ENCODE assay signal across 25 cellular contexts in the genomic region with DNA sequence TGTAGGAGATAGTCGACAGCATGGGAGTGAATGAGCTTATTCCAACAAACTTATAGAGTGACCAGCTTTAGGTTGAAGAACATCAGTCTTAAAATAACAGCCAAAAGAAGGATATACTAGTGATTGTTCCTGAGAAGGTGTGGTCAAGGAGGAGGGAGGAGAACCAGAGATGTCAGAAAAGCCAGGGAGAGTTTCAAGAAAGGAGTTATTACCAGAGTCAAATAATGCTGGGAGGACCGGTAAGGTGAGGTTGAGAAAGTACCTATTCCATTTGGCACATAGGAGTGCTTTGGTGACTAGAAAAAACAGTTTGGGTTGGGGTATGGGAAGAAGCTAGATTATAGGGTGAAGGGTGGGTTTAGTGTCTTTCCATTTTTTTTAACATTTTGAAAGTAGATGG. TPM values are rescaled to one million over a fixed set of nuclear protein-coding genes. Genes with fewer than 3 reads are reported as not detected.
DNase-seq lines count a peak whose midpoint lies in the region; ATAC-seq, FAIRE-seq and TF ChIP-seq lines count a peak whose summit lies in the region.
"Had no signal": no experiment of that assay in that cellular context is flagged by ENCODE, and none has a peak within 500 bp of the region (broad histone marks: within the 10 kb centered on the region; RNA-seq: fewer than 3 reads in every experiment).

No MANE protein-coding gene starts in this region.

- H4K8ac ChIP-seq in trophoblast cell (ENCODE audit: low read depth, low read length): no peak overlapping the region

- H3K14ac ChIP-seq in trophoblast cell (ENCODE audit: low read length): no peak overlapping the region

- H3K4me2 ChIP-seq in trophoblast cell (ENCODE audit: low read length): no peak overlapping the region

- peak overlapping the region; percentile 19 for H3K4ac ChIP-seq in trophoblast cell (ENCODE audit: low read depth, low read length)

- DNase-seq in CD4-positive, CD25-positive, alpha-beta regulatory T cell: no peak
- DNase-seq in RWPE2 (ENCODE audit: low spot score) (no peak), epithelial cell of esophagus (ENCODE audit: low read depth) (peak; percentile 57), trophoblast cell (peak; percentile 7 to 58), kidney (no peak), MG63 (no peak)
- DNase-seq: activated CD4-positive, alpha-beta T cell treated with anti-CD3 and anti-CD28 coated beads, Interleukin-2, amount 50 U/mL, for 48 hours; amygdala; caudate nucleus; CD8-positive, alpha-beta memory T cell; effector CD8-positive, alpha-beta T cell; GOT3; left ventricle myocardium superior; mucosa of descending colon; NCI-H1092; NCI-H2029 treated with DMSO at 0.1 percent for 48 hours; nucleus accumbens; SJCRH30; stimulated activated naive CD4-positive, alpha-beta T cell treated with Interleukin-2 at 50 U/mL for 16 hours; T-helper 2 cell; WERI-Rb-1 had no signal

- H3K36me3 Mint-ChIP-seq in CD4-positive, CD25-positive, alpha-beta regulatory T cell: no peaks in the 10 kb centered on the region

- intact Hi-C loops in kidney (cut with DNase I): no loop called here

- no peak overlapping the region for H4K91ac ChIP-seq in trophoblast cell (ENCODE audit: low read depth, low read length)

- H3K4me3 ChIP-seq in CD4-positive, CD25-positive, alpha-beta regulatory T cell (ENCODE audit: low read depth, low read length): no peak overlapping the region
- no peak overlapping the region for H3K4me3 ChIP-seq in RWPE2 (ENCODE audit: severe bottlenecking)
- no peak overlapping the region for H3K4me3 ChIP-seq in epithelial cell of esophagus (ENCODE audit: low read length)
- no peak overlapping the region for H3K4me3 ChIP-seq in trophoblast cell (ENCODE audit: low read depth, low read length)
- H3K4me3 ChIP-seq in kidney (ENCODE audit: low read length in 2 of 2): no peak overlapping the region
- no peak overlapping the region for H3K4me3 ChIP-seq in MG63
- H3K4me3 ChIP-seq: mucosa of descending colon, right atrium auricular region, SJCRH30, tibial nerve had no signal

- FAIRE-seq in kidney (lab: Jason Lieb, UNC): no peak

- no peaks in the 10 kb centered on the region for H3K27me3 ChIP-seq in CD4-positive, CD25-positive, alpha-beta regulatory T cell (ENCODE audit: control insufficient read depth, insufficient read depth, low read length)
- H3K27me3 ChIP-seq in RWPE2 (ENCODE audit: insufficient read depth, poor library complexity, severe bottlenecking): no peaks in the 10 kb centered on the region
- H3K27me3 ChIP-seq in trophoblast cell (ENCODE audit: insufficient read depth, low read length): no peaks in the 10 kb centered on the region
- H3K27me3 ChIP-seq in MG63: no peaks in the 10 kb centered on the region
- H3K27me3 ChIP-seq: right atrium auricular region, SJCRH30, tibial nerve had no signal

- no peak overlapping the region for H3K27ac ChIP-seq in CD4-positive, CD25-positive, alpha-beta regulatory T cell (ENCODE audit: insufficient read depth, low read length, poor library complexity, severe bottlenecking)
- H3K27ac ChIP-seq in RWPE2 (ENCODE audit: poor library complexity, severe bottlenecking) (peak overlapping the region; percentile 27), trophoblast cell (ENCODE audit: low read depth, low read length) (no peak overlapping the region), kidney (ENCODE audit: low read depth in 2 of 2, low read length in 2 of 2) (no peak overlapping the region)
- H3K27ac ChIP-seq: right atrium auricular region, SJCRH30, WERI-Rb-1 had no signal

- peak overlapping the region in 2 of 3 donors; percentile 0 to 12 for H3K27ac Mint-ChIP-seq in CD4-positive, CD25-positive, alpha-beta regulatory T cell

- TF ChIP-seq CTCF in RWPE2 (IDR thresholded peaks at IDR 0.05; ENCODE audit: poor library complexity, severe bottlenecking) (no peak), epithelial cell of esophagus (IDR thresholded peaks at IDR 0.05; ENCODE audit: insufficient read depth, low read depth, low read length, missing control alignments) (no peak), kidney (IDR thresholded peaks at IDR 0.05; ENCODE audit: borderline replicate concordance, extremely low read depth, insufficient read depth) (no peak)

- no peak overlapping the region for H3K18ac ChIP-seq in trophoblast cell (ENCODE audit: low read length)

- peaks cover 20% of the 10 kb centered on the region for H3K27me3 Mint-ChIP-seq in CD4-positive, CD25-positive, alpha-beta regulatory T cell
- H3K27me3 Mint-ChIP-seq: CD8-positive, alpha-beta memory T cell had no signal

- H3K79me1 ChIP-seq in trophoblast cell (ENCODE audit: low read length): peaks cover 11% of the 10 kb centered on the region

- H3K79me2 ChIP-seq in trophoblast cell (ENCODE audit: control insufficient read depth, insufficient read depth, low read length, poor library complexity): peaks cover 17% of the 10 kb centered on the region

- H3K9me3 ChIP-seq in CD4-positive, CD25-positive, alpha-beta regulatory T cell (ENCODE audit: control insufficient read depth in 2 of 2, low read length in 2 of 2): no peaks in the 10 kb centered on the region
- H3K9me3 ChIP-seq in RWPE2 (ENCODE audit: severe bottlenecking): no peaks in the 10 kb centered on the region
- H3K9me3 ChIP-seq in trophoblast cell (ENCODE audit: insufficient read depth, low read depth, low read length): no peaks in the 10 kb centered on the region
- no peaks in the 10 kb centered on the region for H3K9me3 ChIP-seq in kidney (ENCODE audit: control insufficient read depth in 1 of 2, low read length in 2 of 2)
- H3K9me3 ChIP-seq in MG63: no peaks in the 10 kb centered on the region
- H3K9me3 ChIP-seq: mucosa of descending colon, right atrium auricular region, SJCRH30, tibial nerve had no signal

- H3K4me1 Mint-ChIP-seq in CD4-positive, CD25-positive, alpha-beta regulatory T cell: peaks cover 0 to 31% (median 28%) of the 10 kb centered on the region in 4 donors

- H2BK5ac ChIP-seq in trophoblast cell (ENCODE audit: low read depth, low read length, poor library complexity): no peak overlapping the region

- H3K4me3 Mint-ChIP-seq in CD4-positive, CD25-positive, alpha-beta regulatory T cell: no peak overlapping the region
- H3K4me3 Mint-ChIP-seq: CD8-positive, alpha-beta memory T cell had no signal

- no peak for ATAC-seq in CD4-positive, CD25-positive, alpha-beta regulatory T cell (ENCODE audit: low read depth in 2 of 2)
- ATAC-seq in RWPE2 (ENCODE audit: low read depth) (no peak), GM21825 (IDR thresholded peaks at IDR 0.05; ENCODE audit: unreplicated experiment) (no peak), GM21381 (IDR thresholded peaks at IDR 0.05; ENCODE audit: unreplicated experiment) (no peak)
- ATAC-seq: left ventricle myocardium superior, mucosa of descending colon had no signal

- no peak overlapping the region for H2AFZ ChIP-seq in trophoblast cell (ENCODE audit: insufficient read depth, low read length, poor library complexity)

- no peaks in the 10 kb centered on the region for H3K36me3 ChIP-seq in CD4-positive, CD25-positive, alpha-beta regulatory T cell (ENCODE audit: control insufficient read depth, insufficient read depth, low read length)
- H3K36me3 ChIP-seq in RWPE2 (ENCODE audit: low read depth) (peaks cover 44% of the 10 kb centered on the region), trophoblast cell (ENCODE audit: control insufficient read depth in 1 of 2, insufficient read depth in 2 of 2, low read length in 2 of 2) (peaks cover 3% of the 10 kb centered on the region in 2 experiments), kidney (ENCODE audit: control insufficient read depth in 1 of 2, insufficient read depth in 2 of 2, low read length in 2 of 2) (no peaks in the 10 kb centered on the region), MG63 (peaks cover 2% of the 10 kb centered on the region; the same call in 1 of the 2 replicates)
- H3K36me3 ChIP-seq: right atrium auricular region, tibial nerve had no signal

- H3K23ac ChIP-seq in trophoblast cell (ENCODE audit: low read length): no peak overlapping the region

- no CpG with 5 or more reads among the region's 2 CpGs for WGBS in trophoblast cell (ENCODE audit: extremely low coverage, insufficient coverage, insufficient read length)

- H2BK12ac ChIP-seq in trophoblast cell (ENCODE audit: low read length): no peak overlapping the region

- peaks cover 9% of the 10 kb centered on the region for H3K4me1 ChIP-seq in CD4-positive, CD25-positive, alpha-beta regulatory T cell (ENCODE audit: control insufficient read depth, insufficient read depth, low read length, poor library complexity, severe bottlenecking)
- H3K4me1 ChIP-seq in RWPE2 (ENCODE audit: insufficient read depth, poor library complexity, severe bottlenecking) (peaks cover 46% of the 10 kb centered on the region), trophoblast cell (ENCODE audit: control insufficient read depth in 1 of 2, insufficient read depth in 2 of 2, low read length in 2 of 2) (peaks cover 8 to 11% of the 10 kb centered on the region in 2 experiments), kidney (ENCODE audit: control insufficient read depth in 1 of 2, insufficient read depth in 1 of 2, low read depth in 1 of 2, low read length in 2 of 2) (peaks cover 5 to 9% of the 10 kb centered on the region in 2 donors)
- H3K4me1 ChIP-seq: SJCRH30 had no signal

- H4K12ac ChIP-seq in trophoblast cell (ENCODE audit: low read depth, low read length): no peak overlapping the region

- H2BK120ac ChIP-seq in trophoblast cell (ENCODE audit: insufficient read depth, low read length, poor library complexity): no peak overlapping the region

- no peak overlapping the region for H2AK5ac ChIP-seq in trophoblast cell (ENCODE audit: low read length)

- peaks cover 0 to 1% (median 0%) of the 10 kb centered on the region in 7 donors for H3K9me3 Mint-ChIP-seq in CD4-positive, CD25-positive, alpha-beta regulatory T cell
- H3K9me3 Mint-ChIP-seq: CD8-positive, alpha-beta memory T cell had no signal

- H3K9ac ChIP-seq in trophoblast cell (ENCODE audit: low read length) (no peak overlapping the region), kidney (ENCODE audit: low read length in 2 of 2) (no peak overlapping the region)

RNA-seq across cellular contexts. Expression of a gene that starts 5.8 kb away (rescaled TPM):
- total RNA-seq in CD4-positive, CD25-positive, alpha-beta regulatory T cell: 15.8 TPM
- 1 to 10 TPM in 1 of 4 donors, under 1 TPM in 3; 0.41 to 1.2 (median 0.54) TPM for polyA plus RNA-seq in CD4-positive, CD25-positive, alpha-beta regulatory T cell
- 105 and 109 TPM in 2 replicates for polyA plus RNA-seq in trophoblast cell (2013)
- total RNA-seq in kidney: 83.1 TPM
- 19.2 TPM for polyA plus RNA-seq in kidney (ENCODE audit: insufficient read depth, low read depth, low replicate concordance)
- total RNA-seq in MG63 (2014; rRNA removed; shearing (Covaris generic); ENCODE audit: low replicate concordance): 11.5 and 15.5 TPM in 2 replicates

Comparison
In these comparisons a context has a peak if more than half of its experiments do, and no peak if none do; other contexts are left out.
1. DNase-seq: peak in epithelial cell of esophagus (single experiment) and trophoblast cell (2 of 2); none in CD4-positive, CD25-positive, alpha-beta regulatory T cell (0 of 3), RWPE2 (single experiment), kidney (single experiment) and MG63 (single experiment).